In genomic region chr3:72919520-72919919, GRCh38 we compare ENCODE assay signal across 34 cellular contexts.
"Had no signal": no experiment of that assay in that cellular context is flagged by ENCODE, and none has a peak within 500 bp of the region (broad histone marks: within the 10 kb centered on the region; RNA-seq: fewer than 3 reads in every experiment).

No MANE protein-coding gene starts in this region.

- H3K36me3 ChIP-seq: MG63 had no signal

- H3K27me3 ChIP-seq: MG63 had no signal

- H3K4me3 ChIP-seq: MG63 had no signal

- H3K4me2 ChIP-seq: KMS-11 had no signal

- DNase-seq: Karpas-422, Kasumi-1, MG63, MM.1S, MV-4-11, NCI-H1048, NCI-H1092, NCI-H1092 treated with DMSO at 0.1 percent for 48 hours, NCI-H1105, NCI-H1105 treated with DMSO at 0.1 percent for 48 hours, NCI-H1417, NCI-H1417 treated with DMSO at 0.1 percent for 48 hours, NCI-H1436, NCI-H1436 treated with DMSO at 0.1 percent for 48 hours, NCI-H146, NCI-H1694, NCI-H1694 treated with DMSO at 0.1 percent for 48 hours, NCI-H187, NCI-H187 treated with DMSO at 0.1 percent for 48 hours, NCI-H1930, NCI-H2029, NCI-H2029 treated with DMSO at 0.1 percent for 48 hours, NCI-H2081, NCI-H2081 treated with DMSO at 0.1 percent for 48 hours, NCI-H2107, NCI-H2171, NCI-H2171 treated with DMSO at 0.1 percent for 48 hours, NCI-H2227 treated with DMSO at 0.1 percent for 48 hours, NCI-H226, NCI-H345, NCI-H446, NCI-H446 treated with DMSO at 0.1 percent for 48 hours, NCI-H510A had no signal

- H3K9me3 ChIP-seq: MG63 had no signal

- H3K27ac ChIP-seq: KMS-11 had no signal

- H3K9ac ChIP-seq: KMS-11 had no signal
